ENCODE assay signal across 16 cellular contexts in the genomic region with DNA sequence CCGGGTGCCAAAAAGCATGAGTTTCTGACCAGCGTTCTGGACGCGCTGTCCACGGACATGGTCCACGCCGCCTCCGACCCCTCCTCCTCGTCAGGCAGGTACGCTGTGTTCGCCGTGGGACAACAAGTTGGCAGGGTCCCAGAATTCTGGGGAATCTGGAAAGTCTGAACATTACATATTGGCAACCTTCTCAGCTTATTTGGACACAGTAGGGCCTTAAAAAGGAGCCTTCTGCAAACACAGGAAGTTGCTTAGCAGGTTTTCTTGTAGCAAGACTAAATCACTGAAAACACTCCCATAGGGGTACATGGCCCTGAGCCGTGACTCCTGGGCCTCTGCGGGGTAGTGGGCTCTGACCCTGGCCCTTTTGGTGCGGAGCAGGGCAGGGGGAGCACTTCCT.
DNase-seq lines count a peak whose midpoint lies in the region; ATAC-seq and TF ChIP-seq lines count a peak whose summit lies in the region.
"Had no signal": no experiment of that assay in that cellular context is flagged by ENCODE, and none has a peak within 500 bp of the region (broad histone marks: within the 10 kb centered on the region; RNA-seq: fewer than 3 reads in every experiment).

No MANE protein-coding gene starts in this region.

- H3K36me3 ChIP-seq in breast epithelium (no peaks in the 10 kb centered on the region), left lung (no peaks in the 10 kb centered on the region), prostate gland (no peaks in the 10 kb centered on the region)

- H3K36me3 Mint-ChIP-seq in MCF 10A (ENCODE audit: insufficient read depth, unreplicated experiment): no peaks in the 10 kb centered on the region
- peaks cover 3% of the 10 kb centered on the region for H3K36me3 Mint-ChIP-seq in effector memory CD8-positive, alpha-beta T cell (ENCODE audit: insufficient read depth)
- H3K36me3 Mint-ChIP-seq: CD14-positive monocyte, IgD-negative memory B cell had no signal

- no peak for TF ChIP-seq POLR2A in breast epithelium (IDR thresholded peaks at IDR 0.05)
- no peak for TF ChIP-seq POLR2A in prostate gland (IDR thresholded peaks at IDR 0.05)

- H3K9me3 Mint-ChIP-seq in MCF 10A (ENCODE audit: unreplicated experiment): no peaks in the 10 kb centered on the region
- no peaks in the 10 kb centered on the region for H3K9me3 Mint-ChIP-seq in effector memory CD8-positive, alpha-beta T cell

- H3K4me1 Mint-ChIP-seq in MCF 10A (ENCODE audit: insufficient read depth, unreplicated experiment): peaks cover 8% of the 10 kb centered on the region
- H3K4me1 Mint-ChIP-seq in effector memory CD8-positive, alpha-beta T cell (ENCODE audit: low read depth in 2 of 2): no peaks in the 10 kb centered on the region
- H3K4me1 Mint-ChIP-seq: CD14-positive monocyte, IgD-negative memory B cell had no signal

- POLR2A ChIA-PET in MCF 10A (lab: Yijun Ruan, JAX): interaction anchor here (0.5 kb wide), 1 partner anchor 19 kb away, joined by 3 read pairs; no protein-coding TSS in a partner anchor

- TF ChIP-seq CTCF in breast epithelium (IDR thresholded peaks at IDR 0.05) (no peak), MCF 10A (IDR thresholded peaks at IDR 0.05; ENCODE audit: unreplicated experiment) (no peak), left lung (IDR thresholded peaks at IDR 0.05) (no peak), prostate gland (IDR thresholded peaks at IDR 0.05) (no peak)

- BruUV-seq in MCF 10A (replicated peaks; lab: Mats Ljungman, UMichigan): no TSS peak

- ATAC-seq in left lung (peak; percentile 69), HG02852 (IDR thresholded peaks at IDR 0.05; ENCODE audit: unreplicated experiment) (no peak)
- ATAC-seq in effector memory CD8-positive, alpha-beta T cell (replicated peaks): no peak

- WGBS in prostate gland: 25% methylated on average over 15 of the region's 15 CpGs

- no peaks in the 10 kb centered on the region for H3K27me3 Mint-ChIP-seq in MCF 10A (ENCODE audit: insufficient read depth, unreplicated experiment)
- H3K27me3 Mint-ChIP-seq in effector memory CD8-positive, alpha-beta T cell: peaks cover 26 to 60% of the 10 kb centered on the region in 2 donors

- H3K27ac ChIP-seq in breast epithelium (peak overlapping the region; percentile 32 to 33), left lung (no peak overlapping the region), prostate gland (peak overlapping the region; percentile 64 to 71)
- H3K27ac ChIP-seq: RWPE1 had no signal

- peaks cover 0 to 7% of the 10 kb centered on the region in 2 donors for H3K4me1 ChIP-seq in breast epithelium
- H3K4me1 ChIP-seq in left lung: no peaks in the 10 kb centered on the region
- peaks cover 14% of the 10 kb centered on the region for H3K4me1 ChIP-seq in prostate gland (replicated peaks)

- DNase-seq in breast epithelium (ENCODE audit: low spot score in 2 of 2) (peak in 1 of 2 donors; percentile 23), MCF 10A (ENCODE audit: unreplicated experiment) (no peak), left lung (no peak), prostate gland (ENCODE audit: low spot score) (peak; percentile 86), C1 segment of cervical spinal cord (lab: John Stamatoyannopoulos, UW) (no peak), KBM-7 (no peak)
- no peak for DNase-seq in effector memory CD8-positive, alpha-beta T cell
- DNase-seq: COR-L47, NCI-H1436 treated with DMSO at 0.1 percent for 48 hours, NCI-H2081, NCI-H226, NCI-H69 had no signal

- H3K27me3 ChIP-seq in breast epithelium: no peaks in the 10 kb centered on the region
- H3K27me3 ChIP-seq in left lung: peaks cover 0 to 44% of the 10 kb centered on the region in 2 donors
- H3K27me3 ChIP-seq in prostate gland (replicated peaks; ENCODE audit: insufficient read depth): no peaks in the 10 kb centered on the region

- CTCF ChIA-PET in MCF 10A (lab: Yijun Ruan, JAX): no interaction called here

- H3K4me3 Mint-ChIP-seq in MCF 10A (ENCODE audit: unreplicated experiment): no peak overlapping the region
- H3K4me3 Mint-ChIP-seq in effector memory CD8-positive, alpha-beta T cell: no peak overlapping the region
- H3K4me3 Mint-ChIP-seq: CD14-positive monocyte, IgD-negative memory B cell had no signal

- H3K4me3 ChIP-seq in breast epithelium: no peak overlapping the region
- H3K4me3 ChIP-seq in left lung: no peak overlapping the region
- H3K4me3 ChIP-seq in prostate gland: no peak overlapping the region

- H3K27ac Mint-ChIP-seq in MCF 10A (ENCODE audit: low read depth, unreplicated experiment): no peak overlapping the region
- H3K27ac Mint-ChIP-seq in effector memory CD8-positive, alpha-beta T cell: no peak overlapping the region
- H3K27ac Mint-ChIP-seq: CD14-positive monocyte, IgD-negative memory B cell had no signal

- H3K9me3 ChIP-seq in breast epithelium (no peaks in the 10 kb centered on the region), left lung (peaks cover 0 to 4% of the 10 kb centered on the region in 2 donors), prostate gland (no peaks in the 10 kb centered on the region)

- in situ Hi-C loops in KBM-7 (cut with MboI; ENCODE audit: low pct_unique_long_range_greater_than_20kb, low sequenced_read_pairs): no loop called here

- intact Hi-C loops in breast epithelium (cut with DNase I; ENCODE audit: low total_unique reads): no loop called here
- intact Hi-C loops in MCF 10A (cut with micrococcal nuclease): no loop called here
- intact Hi-C loops in left lung (cut with DNase I): no loop called here
- intact Hi-C loops in prostate gland (cut with DNase I): no loop called here

Comparison
In these comparisons a context has a peak if more than half of its experiments do, and no peak if none do; other contexts are left out.
1. H3K27ac ChIP-seq: peak in breast epithelium (2 of 2) and prostate gland (2 of 2); none in left lung (0 of 2).